In the genomic region with DNA sequence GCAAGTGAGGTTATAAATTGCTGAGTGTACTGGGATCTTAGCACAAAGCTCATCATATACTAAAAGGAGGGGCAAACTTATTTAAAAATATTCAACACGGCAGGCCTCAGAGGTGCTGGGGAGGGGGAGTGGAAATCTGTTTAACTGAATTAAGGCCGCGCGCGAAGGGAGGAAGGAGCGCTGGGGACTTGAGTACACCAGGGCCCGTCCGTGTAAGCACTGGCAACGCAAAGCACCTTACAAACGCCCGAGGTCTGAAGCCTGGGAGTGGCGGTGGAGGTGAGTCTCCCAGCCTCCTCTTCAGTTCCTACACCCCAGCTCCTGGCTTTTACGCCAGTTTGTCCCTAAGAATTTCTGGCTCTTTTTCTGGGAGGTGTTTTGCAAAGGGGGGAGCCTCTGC, we compare ENCODE assay signal across 1 cellular context.
TF ChIP-seq lines count a peak whose summit lies in the region.

No MANE protein-coding gene starts in this region.

TF ChIP-seq in H1, 55 proteins besides CTCF, POLR2A, EP300 and RAD21:
- peak; percentile 34; the same call in 1 of the 2 replicates for TF ChIP-seq TAF1 (IDR thresholded peaks at IDR 0.05; ENCODE audit: low read depth, low read length)
- 0 out of 2 replicates have a peak, but pooled peaks have one; percentile 37 for TF ChIP-seq TBP (IDR thresholded peaks at IDR 0.05; ENCODE audit: low read depth, low read length)
- TF ChIP-seq TCF12 (IDR thresholded peaks at IDR 0.05; ENCODE audit: low read depth, low read length): no peak
- TF ChIP-seq RBBP5 (IDR thresholded peaks at IDR 0.05; ENCODE audit: borderline replicate concordance, low read depth, low read length): no peak
